Comparison of ENCODE assay signal across 1 cellular context in genomic region chr3:143173242-143173641, GRCh38.
TF ChIP-seq lines count a peak whose summit lies in the region.

No MANE protein-coding gene starts in this region.

TF ChIP-seq in SK-N-SH, 30 proteins besides CTCF, POLR2A, EP300 and RAD21 (continued from another document):
- TF ChIP-seq ZBTB33 (IDR thresholded peaks at IDR 0.05; ENCODE audit: borderline replicate concordance, low read depth) (no peak), NRF1 (IDR thresholded peaks at IDR 0.05; ENCODE audit: low read depth, low read length) (no peak), REST (IDR thresholded peaks at IDR 0.05; ENCODE audit: low read depth, low read length) (no peak), POLR2AphosphoS5 (IDR thresholded peaks at IDR 0.05; ENCODE audit: low read depth, low read length) (no peak), PBX3 (IDR thresholded peaks at IDR 0.05) (no peak), MAX (IDR thresholded peaks at IDR 0.05; ENCODE audit: low read depth) (no peak)
